In genomic region chr4:183602444-183603102, GRCh38 we compare ENCODE assay signal across 9 cellular contexts. TPM values are rescaled to one million over a fixed set of nuclear protein-coding genes. Genes with fewer than 3 reads are reported as not detected.
DNase-seq lines count a peak whose midpoint lies in the region; ATAC-seq, FAIRE-seq and TF ChIP-seq lines count a peak whose summit lies in the region.
"Had no signal": no experiment of that assay in that cellular context is flagged by ENCODE, and none has a peak within 500 bp of the region (broad histone marks: within the 10 kb centered on the region; RNA-seq: fewer than 3 reads in every experiment).

No MANE protein-coding gene starts in this region.

- ATAC-seq in natural killer cell (no peak), WTC11 (peak; percentile 32), HG03378 (IDR thresholded peaks at IDR 0.05; ENCODE audit: unreplicated experiment) (no peak), GM19324 (IDR thresholded peaks at IDR 0.05; ENCODE audit: low FRiP score, unreplicated experiment) (no peak)
- ATAC-seq in natural killer cell treated with Interleukin-12 subunit alpha and Interleukin-12 subunit beta and Interleukin-15 and Interleukin-18, amount 100 ng/mL, for 72 hours = no peak

- H3K36me3 ChIP-seq in kidney (ENCODE audit: control insufficient read depth in 1 of 2, insufficient read depth in 2 of 2, low read length in 2 of 2) = no peaks in the 10 kb centered on the region

- POLR2A ChIA-PET in WTC11 (lab: Charles Lee) = interaction anchor here (0.6 kb wide), 2 partner anchors 114 to 336 kb away, joined by 3 to 4 read pairs; no protein-coding TSS in a partner anchor

- H3K27me3 Mint-ChIP-seq in natural killer cell (ENCODE audit: low read depth in 2 of 2) = peaks cover 0 to 4% of the 10 kb centered on the region in 2 donors
- peaks cover 2 to 15% of the 10 kb centered on the region in 2 donors for H3K27me3 Mint-ChIP-seq in natural killer cell treated with Interleukin-12 subunit alpha and Interleukin-12 subunit beta and Interleukin-15 and Interleukin-18, amount 100 ng/mL, for 72 hours
- no peaks in the 10 kb centered on the region for H3K27me3 Mint-ChIP-seq in WTC11 (ENCODE audit: low read depth)

- DNase-seq in natural killer cell = no peak
- DNase-seq in natural killer cell treated with Interleukin-12 subunit alpha and Interleukin-12 subunit beta and Interleukin-15 and Interleukin-18, amount 100 ng/mL, for 72 hours (ENCODE audit: low spot score) = no peak
- DNase-seq in WTC11 (ENCODE audit: low spot score) = no peak
- DNase-seq in kidney = no peak
- no peak for DNase-seq in GF-D8 (lab: John Stamatoyannopoulos, UW)
- DNase-seq in H54 (ENCODE audit: insufficient read length, low spot score) = no peak

- H3K27ac Mint-ChIP-seq in natural killer cell (no peak overlapping the region), WTC11 (no peak overlapping the region; the same call in 1 of the 2 replicates)
- no peak overlapping the region for H3K27ac Mint-ChIP-seq in natural killer cell treated with Interleukin-12 subunit alpha and Interleukin-12 subunit beta and Interleukin-15 and Interleukin-18, amount 100 ng/mL, for 72 hours

- FAIRE-seq in kidney (lab: Jason Lieb, UNC) = peak; percentile 85
- FAIRE-seq in H54 (lab: Jason Lieb, UNC) = no peak

- no peaks in the 10 kb centered on the region for H3K4me1 Mint-ChIP-seq in natural killer cell
- H3K4me1 Mint-ChIP-seq in natural killer cell treated with Interleukin-12 subunit alpha and Interleukin-12 subunit beta and Interleukin-15 and Interleukin-18, amount 100 ng/mL, for 72 hours (ENCODE audit: low read depth in 2 of 2) = no peaks in the 10 kb centered on the region
- no peaks in the 10 kb centered on the region for H3K4me1 Mint-ChIP-seq in WTC11
- H3K4me1 Mint-ChIP-seq: central memory CD8-positive, alpha-beta T cell had no signal

- H3K9me3 Mint-ChIP-seq in natural killer cell = no peaks in the 10 kb centered on the region
- no peaks in the 10 kb centered on the region for H3K9me3 Mint-ChIP-seq in natural killer cell treated with Interleukin-12 subunit alpha and Interleukin-12 subunit beta and Interleukin-15 and Interleukin-18, amount 100 ng/mL, for 72 hours
- no peaks in the 10 kb centered on the region for H3K9me3 Mint-ChIP-seq in WTC11
- H3K9me3 Mint-ChIP-seq: central memory CD8-positive, alpha-beta T cell had no signal

- TF ChIP-seq CTCF in natural killer cell (IDR thresholded peaks at IDR 0.05) (peak; percentile 8), WTC11 (IDR thresholded peaks at IDR 0.05) (no peak), kidney (IDR thresholded peaks at IDR 0.05; ENCODE audit: borderline replicate concordance, extremely low read depth, insufficient read depth) (peak; percentile 38)

- CTCF ChIA-PET in WTC11 (lab: Charles Lee) = interaction anchor here (0.6 to 1.4 kb wide), 10 partner anchors 11 to 383 kb away, joined by 3 to 5 read pairs (median 3); no protein-coding TSS in a partner anchor

- H3K9me3 ChIP-seq in kidney (ENCODE audit: control insufficient read depth in 1 of 2, low read length in 2 of 2) = no peaks in the 10 kb centered on the region

- H3K27ac ChIP-seq in kidney (ENCODE audit: low read depth in 2 of 2, low read length in 2 of 2) = no peak overlapping the region

- no peak overlapping the region for H3K9ac ChIP-seq in kidney (ENCODE audit: low read length in 2 of 2)

- H3K4me3 Mint-ChIP-seq in natural killer cell = no peak overlapping the region
- no peak overlapping the region for H3K4me3 Mint-ChIP-seq in natural killer cell treated with Interleukin-12 subunit alpha and Interleukin-12 subunit beta and Interleukin-15 and Interleukin-18, amount 100 ng/mL, for 72 hours
- no peak overlapping the region for H3K4me3 Mint-ChIP-seq in WTC11
- H3K4me3 Mint-ChIP-seq: central memory CD8-positive, alpha-beta T cell had no signal

- no peak overlapping the region for H3K4me3 ChIP-seq in kidney (ENCODE audit: low read length in 2 of 2)

- H3K4me1 ChIP-seq in kidney (ENCODE audit: control insufficient read depth in 1 of 2, insufficient read depth in 1 of 2, low read depth in 1 of 2, low read length in 2 of 2) = no peaks in the 10 kb centered on the region

- H3K36me3 Mint-ChIP-seq in natural killer cell (no peaks in the 10 kb centered on the region), WTC11 (no peaks in the 10 kb centered on the region)
- H3K36me3 Mint-ChIP-seq in natural killer cell treated with Interleukin-12 subunit alpha and Interleukin-12 subunit beta and Interleukin-15 and Interleukin-18, amount 100 ng/mL, for 72 hours = no peaks in the 10 kb centered on the region

- no peak for TF ChIP-seq POLR2A in H54 (IDR thresholded peaks at IDR 0.05; ENCODE audit: low read depth, low read length)

- intact Hi-C loops in natural killer cell (cut with micrococcal nuclease) = loop anchor here (1.0 kb wide), 1 partner anchor 130 kb away; no protein-coding TSS in a partner anchor
- intact Hi-C loops in kidney (cut with DNase I) = loop anchor here (10.0 kb wide), 1 partner anchor 128 kb away; no protein-coding TSS in a partner anchor

TF ChIP-seq in WTC11, 78 proteins besides CTCF, POLR2A, EP300 and RAD21:
- TF ChIP-seq HMGA2 (CRISPR knock-in tag; IDR thresholded peaks at IDR 0.05) (no peak), NFATC4 (CRISPR knock-in tag; IDR thresholded peaks at IDR 0.05) (no peak), MAX (CRISPR knock-in tag; IDR thresholded peaks at IDR 0.05) (no peak), PRDM15 (CRISPR knock-in tag; IDR thresholded peaks at IDR 0.05) (no peak), MLX (CRISPR knock-in tag; IDR thresholded peaks at IDR 0.05) (no peak), HMGXB4 (CRISPR knock-in tag; IDR thresholded peaks at IDR 0.05) (no peak), RELA (CRISPR knock-in tag; IDR thresholded peaks at IDR 0.05; ENCODE audit: borderline replicate concordance) (no peak), MXD4 (CRISPR knock-in tag; IDR thresholded peaks at IDR 0.05; ENCODE audit: borderline replicate concordance) (no peak), NFYB (CRISPR knock-in tag; conservative IDR thresholded peaks at IDR 0.05; ENCODE audit: low read depth) (no peak)
TF ChIP-seq in WTC11: peak in this region for 0.

RNA-seq across cellular contexts. Expression of gene RWDD4, which starts 56.4 kb away (rescaled TPM):
- total RNA-seq in natural killer cell = 10 to 100 TPM; 14.3 to 20.7 (median 17.6) TPM
- total RNA-seq in natural killer cell treated with Interleukin-12 subunit alpha and Interleukin-12 subunit beta and Interleukin-15 and Interleukin-18, amount 100 ng/mL, for 72 hours = 10 to 100 TPM; 16.8 to 32.4 TPM
- total RNA-seq in WTC11 (2021) = 15.6 to 17.8 TPM (median 16.4 TPM) in 3 replicates
- total RNA-seq in kidney = 17.7 TPM
- 19.1 TPM for polyA plus RNA-seq in kidney (ENCODE audit: insufficient read depth, low read depth, low replicate concordance)

RNA-seq across cellular contexts. Expression of gene TRAPPC11, which starts 56.5 kb away (rescaled TPM):
- total RNA-seq in natural killer cell (10 to 100 TPM; 33.4 to 41.7 (median 36.8) TPM), WTC11 (2021) (30.0 to 35.9 TPM (median 33.6 TPM) in 3 replicates), kidney (43.1 TPM)
- total RNA-seq in natural killer cell treated with Interleukin-12 subunit alpha and Interleukin-12 subunit beta and Interleukin-15 and Interleukin-18, amount 100 ng/mL, for 72 hours = 10 to 100 TPM; 43.0 to 47.0 TPM
- polyA plus RNA-seq in kidney (ENCODE audit: insufficient read depth, low read depth, low replicate concordance) = 13.8 TPM
